In genomic region chr9:102841376-102841775, GRCh38 we compare ENCODE assay signal across 21 cellular contexts.
"Had no signal": no experiment of that assay in that cellular context is flagged by ENCODE, and none has a peak within 500 bp of the region (broad histone marks: within the 10 kb centered on the region; RNA-seq: fewer than 3 reads in every experiment).

No MANE protein-coding gene starts in this region.

- H3K36me3 Mint-ChIP-seq: naive thymus-derived CD8-positive, alpha-beta T cell; stimulated activated effector memory CD8-positive, alpha-beta T cell treated with anti-CD3 and anti-CD28 coated beads, Interleukin-12 subunit alpha, Interleukin-12 subunit beta, amount 100 ng/mL, for 72 hours had no signal

- H3K4me3 ChIP-seq: heart left ventricle, suprapubic skin, thyroid gland, upper lobe of left lung, vagina had no signal

- H3K9me3 ChIP-seq: heart left ventricle, suprapubic skin, thyroid gland, upper lobe of left lung, vagina had no signal

- H3K27ac ChIP-seq: heart left ventricle, suprapubic skin, thyroid gland, upper lobe of left lung, vagina had no signal

- H3K27ac Mint-ChIP-seq: naive thymus-derived CD8-positive, alpha-beta T cell; stimulated activated effector memory CD8-positive, alpha-beta T cell treated with anti-CD3 and anti-CD28 coated beads, Interleukin-12 subunit alpha, Interleukin-12 subunit beta, amount 100 ng/mL, for 72 hours had no signal

- ATAC-seq: heart left ventricle; naive thymus-derived CD8-positive, alpha-beta T cell; right cardiac atrium; stimulated activated effector memory CD8-positive, alpha-beta T cell treated with anti-CD3 and anti-CD28 coated beads, Interleukin-12 subunit alpha, Interleukin-12 subunit beta, amount 100 ng/mL, for 72 hours; stimulated activated naive CD8-positive, alpha-beta T cell treated with anti-CD3 and anti-CD28 coated beads, Interleukin-15, Interleukin-2, amounts not matched to agents 100 U/mL and 50 U/mL, for 24 hours had no signal

- H3K9me3 Mint-ChIP-seq: neural crest cell had no signal

- H3K36me3 ChIP-seq: heart left ventricle, suprapubic skin, thyroid gland, upper lobe of left lung, vagina had no signal

- DNase-seq: cerebellar nuclear complex; dermis blood vessel endothelial cell; effector CD8-positive, alpha-beta T cell; foreskin melanocyte; heart left ventricle; hypothalamus; islet precursor cell; mammary epithelial cell; naive thymus-derived CD8-positive, alpha-beta T cell; posterior cingulate gyrus; right cardiac atrium; stimulated activated CD4-positive, alpha-beta T cell treated with anti-CD3 and anti-CD28 coated beads, Interleukin-4, amount 100 ng/mL, for 1 hour; stimulated activated CD8-positive, alpha-beta memory T cell treated with anti-CD3 and anti-CD28 coated beads, Interleukin-4, amount 100 ng/mL, for 48 hours; stimulated activated naive CD8-positive, alpha-beta T cell treated with anti-CD3 and anti-CD28 coated beads, Interleukin-15, Interleukin-2, amounts not matched to agents 100 U/mL and 50 U/mL, for 24 hours; thyroid gland; upper lobe of left lung had no signal

- FAIRE-seq: colon had no signal

- H3K4me1 ChIP-seq: heart left ventricle, suprapubic skin, thyroid gland, upper lobe of left lung, vagina had no signal

- H3K27me3 Mint-ChIP-seq: naive thymus-derived CD8-positive, alpha-beta T cell had no signal

- H3K4me3 Mint-ChIP-seq: naive thymus-derived CD8-positive, alpha-beta T cell; neural crest cell; stimulated activated effector memory CD8-positive, alpha-beta T cell treated with anti-CD3 and anti-CD28 coated beads, Interleukin-12 subunit alpha, Interleukin-12 subunit beta, amount 100 ng/mL, for 72 hours had no signal

- H3K4me1 Mint-ChIP-seq: naive thymus-derived CD8-positive, alpha-beta T cell; neural crest cell; stimulated activated effector memory CD8-positive, alpha-beta T cell treated with anti-CD3 and anti-CD28 coated beads, Interleukin-12 subunit alpha, Interleukin-12 subunit beta, amount 100 ng/mL, for 72 hours had no signal

- H3K27me3 ChIP-seq: heart left ventricle, suprapubic skin, thyroid gland, upper lobe of left lung, vagina had no signal
